ENCODE assay signal across 8 cellular contexts in the genomic region with DNA sequence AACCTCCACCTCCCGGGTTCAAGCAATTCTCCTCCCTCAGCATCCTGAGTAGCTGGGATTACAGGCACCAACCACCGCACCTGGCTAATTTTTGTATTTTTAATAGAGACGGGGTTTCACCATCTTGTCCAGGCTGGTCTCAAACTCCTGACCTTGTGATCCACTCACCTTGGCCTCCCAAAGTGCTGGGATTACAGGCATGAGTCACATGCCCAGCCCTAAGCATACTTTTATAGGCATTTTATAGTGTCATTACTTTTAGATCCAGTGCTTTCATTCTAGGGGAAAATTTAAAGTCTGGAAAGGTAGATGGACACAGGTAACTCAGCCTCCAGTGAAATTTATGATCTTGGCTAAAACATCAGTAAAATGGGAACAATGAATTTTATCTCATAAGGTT. TPM values are rescaled to one million over a fixed set of nuclear protein-coding genes. Genes with fewer than 3 reads are reported as not detected.
A peak's percentile ranks its signal among the peaks of the same experiment; 100 is the strongest.
DNase-seq lines count a peak whose midpoint lies in the region; ATAC-seq, FAIRE-seq and TF ChIP-seq lines count a peak whose summit lies in the region.
"Not testable (repeated sequence)": the region's sequence is repeated elsewhere in the genome, so short reads cannot be mapped to it uniquely, and the experiment has no call there.
"Had no signal": no experiment of that assay in that cellular context is flagged by ENCODE, and none has a peak within 500 bp of the region (broad histone marks: within the 10 kb centered on the region; RNA-seq: fewer than 3 reads in every experiment).

No MANE protein-coding gene starts in this region.

- not testable (repeated sequence) for TF ChIP-seq POLR2A in HepG2 (IDR thresholded peaks at IDR 0.05; ENCODE audit: insufficient read depth in 1 of 2, low read depth in 2 of 2, low read length in 2 of 2)

- not testable (repeated sequence) for H3K9ac ChIP-seq in HepG2 (ENCODE audit: insufficient read depth, low read depth, low read length)

- H3K79me2 ChIP-seq in HepG2 (ENCODE audit: insufficient read depth, low read length): peaks cover 95% of the 10 kb centered on the region

- not testable (repeated sequence) for H3K4me3 ChIP-seq in HepG2 (replicated peaks in 1 of 3; ENCODE audit: insufficient read depth in 1 of 3, low read depth in 2 of 3, low read length in 3 of 3); mucosa of descending colon

- CTCF ChIA-PET in HepG2 (lab: Yijun Ruan, JAX; ENCODE audit: low intra/inter-chr PET ratio, low total read pairs): not testable (repeated sequence)

- BruUV-seq in HepG2 (replicated peaks; lab: Mats Ljungman, UMichigan): not testable (repeated sequence)

- not testable (repeated sequence) for H3K27me3 ChIP-seq in HepG2 (ENCODE audit: control insufficient read depth in 1 of 2, insufficient read depth in 2 of 2, low read length in 2 of 2)

- in situ Hi-C loops in HepG2 (cut with HindIII; ENCODE audit: extremely low pct_ligation_motif_present, low pct_unique_long_range_greater_than_20kb): not testable (repeated sequence)

- peak; percentile 52 for ATAC-seq in left colon
- ATAC-seq in HepG2: not testable (repeated sequence)
- peak; percentile 59 for ATAC-seq in mucosa of descending colon

- H3K4me1 ChIP-seq in HepG2 (ENCODE audit: insufficient read depth, low read length) (peaks cover 94% of the 10 kb centered on the region), mucosa of descending colon (ENCODE audit: low read depth) (peaks cover 34% of the 10 kb centered on the region)

- H2AFZ ChIP-seq in HepG2 (ENCODE audit: low read length): not testable (repeated sequence)

- POLR2A ChIA-PET in HepG2 (lab: Yijun Ruan, JAX): not testable (repeated sequence)

- WGBS in HepG2 (ENCODE audit: low lambda C conversion rate): 97% methylated on average over 3 of the region's 3 CpGs

- H3K27ac ChIP-seq in HepG2 (ENCODE audit: extremely low read length, insufficient read depth, low read length): peak overlapping the region; percentile 15

- not testable (repeated sequence) for TF ChIP-seq CTCF in HepG2 (CRISPR knock-in tag; IDR thresholded peaks at IDR 0.05); mucosa of descending colon (IDR thresholded peaks at IDR 0.05)

- not testable (repeated sequence) for H4K20me1 ChIP-seq in HepG2 (ENCODE audit: insufficient read depth, low read length)

- not testable (repeated sequence) for DNase-seq in left colon; HepG2 (ENCODE audit: low spot score)
- peak in 1 of 3 donors; percentile 26 for DNase-seq in mucosa of descending colon

- TF ChIP-seq RAD21 in HepG2 (CRISPR knock-in tag; IDR thresholded peaks at IDR 0.05): not testable (repeated sequence)

- not testable (repeated sequence) for TF ChIP-seq EP300 in HepG2 (IDR thresholded peaks at IDR 0.05; ENCODE audit: low read depth in 2 of 2, low read length in 2 of 2); HepG2 (CRISPR knock-in tag; IDR thresholded peaks at IDR 0.05; ENCODE audit: borderline replicate concordance)

- FAIRE-seq in HepG2 (lab: Jason Lieb, UNC): not testable (repeated sequence)

- intact Hi-C loops in left colon (cut with DNase I, micrococcal nuclease); HepG2 (cut with micrococcal nuclease; ENCODE audit: unreplicated experiment); mucosa of descending colon (cut with DNase I, micrococcal nuclease): not testable (repeated sequence)

- not testable (repeated sequence) for H3K9me3 ChIP-seq in HepG2 (ENCODE audit: low read length); mucosa of descending colon

- peaks cover 11 to 49% of the 10 kb centered on the region in 2 experiments for H3K36me3 ChIP-seq in HepG2 (replicated peaks in 1 of 2; ENCODE audit: control insufficient read depth in 1 of 2, insufficient read depth in 2 of 2, low read length in 2 of 2)
- not testable (repeated sequence) for H3K36me3 ChIP-seq in mucosa of descending colon (ENCODE audit: low read depth)

- peak overlapping the region; percentile 19; the same call in 1 of the 2 replicates for H3K4me2 ChIP-seq in HepG2 (ENCODE audit: low read depth, low read length)

TF ChIP-seq in HepG2, 621 proteins besides CTCF, POLR2A, EP300 and RAD21:
- peak; percentile 35; the same call in 1 of the 2 replicates for TF ChIP-seq FOSL2 (CRISPR knock-in tag; IDR thresholded peaks at IDR 0.05)
- peak; percentile 13 for TF ChIP-seq TEAD3 (CRISPR knock-in tag; optimal IDR thresholded peaks at IDR 0.05; ENCODE audit: borderline replicate concordance)
- TF ChIP-seq KLF6 (CRISPR knock-in tag; IDR thresholded peaks at IDR 0.05): 0 out of 2 replicates have a peak, but pooled peaks have one; percentile 23
- TF ChIP-seq ZNF138 (CRISPR knock-in tag; IDR thresholded peaks at IDR 0.05; ENCODE audit: low read depth): 0 out of 2 replicates have a peak, but pooled peaks have one; percentile 39
- peak; percentile 61; the same call in 1 of the 2 replicates for TF ChIP-seq ELF4 (CRISPR knock-in tag; IDR thresholded peaks at IDR 0.05; ENCODE audit: borderline replicate concordance)
- TF ChIP-seq ZNF629 (CRISPR knock-in tag; conservative IDR thresholded peaks at IDR 0.05): 0 out of 2 replicates have a peak, but pooled peaks have one; percentile 4
- not testable (repeated sequence) for TF ChIP-seq LCORL (IDR thresholded peaks at IDR 0.05)
- 0 out of 2 replicates have a peak, but pooled peaks have one; percentile 15 for TF ChIP-seq LCORL (CRISPR knock-in tag; IDR thresholded peaks at IDR 0.05)

RNA-seq across cellular contexts. Expression of gene HNMT, which starts 7.0 kb away (rescaled TPM):
- total RNA-seq in left colon: 10 to 100 TPM; 74.0 to 78.2 TPM
- 309 and 372 TPM in 2 replicates for total RNA-seq in HepG2 (2016; rRNA removed; fragmentation: Illumina TruSeq; extraction: Trizol)
- total RNA-seq in HepG2 (2016; cell fraction: cytosol; rRNA removed; fragmentation: Illumina TruSeq; extraction: Trizol; ENCODE audit: low read depth): 103 and 116 TPM in 2 replicates
- total RNA-seq in HepG2 (2016; cell fraction: insoluble cytoplasmic fraction; rRNA removed; fragmentation: Illumina TruSeq; extraction: Trizol): 312 and 373 TPM in 2 replicates
- 157 and 177 TPM in 2 replicates for total RNA-seq in HepG2 (2016; cell fraction: membrane; rRNA removed; fragmentation: Illumina TruSeq; extraction: Trizol)
- total RNA-seq in HepG2 (2016; cell fraction: nucleus; rRNA removed; fragmentation: Illumina TruSeq; extraction: Trizol): 234 and 240 TPM in 2 replicates
- polyA plus RNA-seq in HepG2 (2011; rRNA removed): 259 and 279 TPM in 2 replicates
- 170 and 271 TPM in 2 replicates for polyA plus RNA-seq in HepG2 (2011; cell fraction: cytosol; rRNA removed)
- 129 and 171 TPM in 2 replicates for polyA plus RNA-seq in HepG2 (2011; cell fraction: nucleus; rRNA removed)
- polyA plus RNA-seq in HepG2 (2012): 561 and 648 TPM in 2 replicates
- polyA plus RNA-seq in HepG2 (2016; cell fraction: cytosol; fragmentation: Illumina TruSeq; extraction: Trizol; ENCODE audit: low read depth): 80.3 and 85.6 TPM in 2 replicates
- polyA plus RNA-seq in HepG2 (2016; cell fraction: insoluble cytoplasmic fraction; fragmentation: Illumina TruSeq; extraction: Trizol; ENCODE audit: low read depth): 297 and 326 TPM in 2 replicates
- 111 and 113 TPM in 2 replicates for polyA plus RNA-seq in HepG2 (2016; cell fraction: membrane; fragmentation: Illumina TruSeq; extraction: Trizol; ENCODE audit: low read depth)
- polyA plus RNA-seq in HepG2 (2016; cell fraction: nucleus; fragmentation: Illumina TruSeq; extraction: Trizol; ENCODE audit: insufficient read depth, low read depth): 221 and 224 TPM in 2 replicates
- polyA minus RNA-seq in HepG2 (2011; rRNA and poly(A)+ RNA removed; ENCODE audit: low replicate concordance): 14.7 and 77.3 TPM in 2 replicates
- polyA minus RNA-seq in HepG2 (2011; cell fraction: cytosol; rRNA and poly(A)+ RNA removed): 111 and 128 TPM in 2 replicates
- polyA minus RNA-seq in HepG2 (2011; cell fraction: nucleus; rRNA and poly(A)+ RNA removed): 529 and 697 TPM in 2 replicates
- total RNA-seq in mucosa of descending colon: 100 to 1,000 TPM in 1 of 3 donors, 10 to 100 TPM in 2; 42.6 to 114 (median 62.9) TPM
- total RNA-seq: B cell; CD4-positive, CD25-positive, alpha-beta regulatory T cell; CD8-positive, alpha-beta T cell had no signal
- polyA plus RNA-seq: CD4-positive, alpha-beta memory T cell; CD4-positive, CD25-positive, alpha-beta regulatory T cell; CD8-positive, alpha-beta memory T cell had no signal
